In the genomic region with DNA sequence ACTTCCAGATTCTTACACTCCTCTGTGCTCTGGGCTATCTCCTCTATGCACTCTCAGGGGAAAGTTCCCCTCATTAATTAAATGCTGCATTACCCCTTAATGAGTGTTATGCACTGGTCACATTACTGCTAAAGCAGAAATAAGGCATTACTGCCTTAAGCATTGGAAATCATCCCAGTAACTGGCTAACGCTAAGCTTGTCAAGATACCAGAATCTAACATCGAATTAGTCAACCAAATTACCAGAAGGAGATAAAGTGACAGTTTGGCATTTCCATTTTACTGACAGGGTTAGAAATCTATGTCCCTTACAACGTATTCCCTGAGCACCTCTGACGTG, we compare ENCODE assay signal across 18 cellular contexts.
A peak's percentile ranks its signal among the peaks of the same experiment; 100 is the strongest.
DNase-seq lines count a peak whose midpoint lies in the region; ATAC-seq and TF ChIP-seq lines count a peak whose summit lies in the region.
"Had no signal": no experiment of that assay in that cellular context is flagged by ENCODE, and none has a peak within 500 bp of the region (broad histone marks: within the 10 kb centered on the region; RNA-seq: fewer than 3 reads in every experiment).

No MANE protein-coding gene starts in this region.

- POLR2A ChIA-PET in T-cell (lab: Charles Lee): interaction anchor here in 1 of 2 donors (0.5 kb wide), 1 partner anchor 98 kb away, joined by 10 read pairs; no protein-coding TSS in a partner anchor

- H3K36me3 Mint-ChIP-seq in activated naive CD4-positive, alpha-beta T cell treated with anti-CD3 and anti-CD28 coated beads, Interleukin-2, amount 10 ng/mL, durations not matched to agents 7 days and 5 days: no peaks in the 10 kb centered on the region
- no peaks in the 10 kb centered on the region for H3K36me3 Mint-ChIP-seq in T-cell

- CTCF ChIA-PET in activated naive CD4-positive, alpha-beta T cell treated with anti-CD3 and anti-CD28 coated beads, Interleukin-2, amount 10 ng/mL, durations not matched to agents 7 days and 5 days (lab: Charles Lee): interaction anchor here (0.6 to 2.0 kb wide), 9 partner anchors 10 to 115 kb away, joined by 3 to 17 read pairs (median 4); a partner anchor contains a TSS
- CTCF ChIA-PET in T-cell (lab: Charles Lee): interaction anchor here (0.7 to 1.5 kb wide), 6 partner anchors 10 to 329 kb away, joined by 3 to 17 read pairs (median 3); a partner anchor contains a TSS

- TF ChIP-seq POLR2A in spleen (IDR thresholded peaks at IDR 0.05): no peak

- peak overlapping the region; percentile 49 for H3K4me3 Mint-ChIP-seq in activated naive CD4-positive, alpha-beta T cell treated with anti-CD3 and anti-CD28 coated beads, Interleukin-2, amount 10 ng/mL, durations not matched to agents 7 days and 5 days
- H3K4me3 Mint-ChIP-seq in T-cell: peak overlapping the region in 2 of 3 donors; percentile 59 to 69
- H3K4me3 Mint-ChIP-seq: B cell had no signal

- WGBS in spleen, 5 donors: 38 to 58% (median 43%) methylated on average over 4 of the region's 4 CpGs

- no peaks in the 10 kb centered on the region for H3K9me3 Mint-ChIP-seq in activated naive CD4-positive, alpha-beta T cell treated with anti-CD3 and anti-CD28 coated beads, Interleukin-2, amount 10 ng/mL, durations not matched to agents 7 days and 5 days
- H3K9me3 Mint-ChIP-seq in T-cell: no peaks in the 10 kb centered on the region

- H3K27me3 Mint-ChIP-seq in activated naive CD4-positive, alpha-beta T cell treated with anti-CD3 and anti-CD28 coated beads, Interleukin-2, amount 10 ng/mL, durations not matched to agents 7 days and 5 days: no peaks in the 10 kb centered on the region
- peaks cover 0 to 5% of the 10 kb centered on the region in 2 donors for H3K27me3 Mint-ChIP-seq in T-cell
- H3K27me3 Mint-ChIP-seq: progenitor cell of endocrine pancreas had no signal

- TF ChIP-seq CTCF in spleen (IDR thresholded peaks at IDR 0.05 in 8 of 11, conservative IDR thresholded peaks at IDR 0.05 in 3 of 11) (no peak), foreskin fibroblast (IDR thresholded peaks at IDR 0.05; ENCODE audit: low read depth, low read length) (no peak)

- no peak overlapping the region for H3K4me3 ChIP-seq in effector memory CD4-positive, alpha-beta T cell (ENCODE audit: insufficient read depth, low read depth, low read length, poor library complexity, severe bottlenecking)
- H3K4me3 ChIP-seq in spleen (no peak overlapping the region), foreskin fibroblast (ENCODE audit: low read depth in 1 of 2, low read length in 2 of 2) (no peak overlapping the region)
- H3K4me3 ChIP-seq: HAP-1, heart right ventricle, thyroid gland had no signal

- H3K4me1 Mint-ChIP-seq in activated naive CD4-positive, alpha-beta T cell treated with anti-CD3 and anti-CD28 coated beads, Interleukin-2, amount 10 ng/mL, durations not matched to agents 7 days and 5 days: peaks cover 37% of the 10 kb centered on the region
- H3K4me1 Mint-ChIP-seq in T-cell: peaks cover 33 to 46% (median 38%) of the 10 kb centered on the region in 3 donors
- H3K4me1 Mint-ChIP-seq: B cell had no signal

- ATAC-seq in T-cell (replicated peaks in 1 of 4) (no peak), GM19452 (IDR thresholded peaks at IDR 0.05; ENCODE audit: unreplicated experiment) (no peak)

- peaks cover 5% of the 10 kb centered on the region for H3K4me1 ChIP-seq in effector memory CD4-positive, alpha-beta T cell (ENCODE audit: control insufficient read depth, insufficient read depth, low read length, poor library complexity, severe bottlenecking)
- H3K4me1 ChIP-seq in spleen: peaks cover 5 to 22% (median 11%) of the 10 kb centered on the region in 6 donors
- H3K4me1 ChIP-seq: thyroid gland had no signal

- H3K27ac ChIP-seq in effector memory CD4-positive, alpha-beta T cell (ENCODE audit: insufficient read depth, low read length, poor library complexity, severe bottlenecking): peak overlapping the region; percentile 14
- H3K27ac ChIP-seq in spleen: peak overlapping the region in 7 of 8 donors; percentile 44 to 73 (median 51)
- H3K27ac ChIP-seq: heart right ventricle, thyroid gland had no signal

- intact Hi-C loops in spleen (cut with DNase I; ENCODE audit: low total_unique reads): loop anchor here (10.0 kb wide), 1 partner anchor 109 kb away; no protein-coding TSS in a partner anchor

- peak overlapping the region; percentile 89 for H3K27ac Mint-ChIP-seq in activated naive CD4-positive, alpha-beta T cell treated with anti-CD3 and anti-CD28 coated beads, Interleukin-2, amount 10 ng/mL, durations not matched to agents 7 days and 5 days
- H3K27ac Mint-ChIP-seq in T-cell: peak overlapping the region; percentile 83 to 87
- H3K27ac Mint-ChIP-seq: B cell, progenitor cell of endocrine pancreas had no signal

- no peaks in the 10 kb centered on the region for H3K36me3 ChIP-seq in effector memory CD4-positive, alpha-beta T cell (ENCODE audit: control insufficient read depth, insufficient read depth, low read length)
- H3K36me3 ChIP-seq in spleen: no peaks in the 10 kb centered on the region
- H3K36me3 ChIP-seq: HAP-1, heart right ventricle, thyroid gland had no signal

- DNase-seq in activated naive CD4-positive, alpha-beta T cell treated with anti-CD3 and anti-CD28 coated beads, Interleukin-2, amount 10 ng/mL, durations not matched to agents 7 days and 5 days: no peak
- no peak for DNase-seq in activated naive CD4-positive, alpha-beta T cell treated with anti-CD3 and anti-CD28 coated beads, Interleukin-2, amount 50 U/mL, for 16 hours
- DNase-seq in T-cell: no peak
- DNase-seq in effector memory CD4-positive, alpha-beta T cell: no peak
- no peak for DNase-seq in spleen
- DNase-seq in foreskin fibroblast: no peak
- DNase-seq in AG08396 (ENCODE audit: low spot score): no peak
- DNase-seq: activated effector memory CD4-positive, alpha-beta T cell treated with Interleukin-2 at 50 U/mL for 16 hours; DND-41; heart right ventricle; Karpas-422; left cardiac atrium; NCI-H146; thyroid gland had no signal

- H3K9me3 ChIP-seq in effector memory CD4-positive, alpha-beta T cell (ENCODE audit: control insufficient read depth, low read length): no peaks in the 10 kb centered on the region
- no peaks in the 10 kb centered on the region for H3K9me3 ChIP-seq in spleen
- H3K9me3 ChIP-seq: HAP-1, thyroid gland had no signal

- H3K27me3 ChIP-seq in effector memory CD4-positive, alpha-beta T cell (replicated peaks; ENCODE audit: control insufficient read depth, insufficient read depth, low read length, poor library complexity, severe bottlenecking): no peaks in the 10 kb centered on the region
- H3K27me3 ChIP-seq in spleen (replicated peaks in 1 of 7): peaks cover 0 to 34% (median 0%) of the 10 kb centered on the region in 7 donors
- H3K27me3 ChIP-seq: thyroid gland had no signal
